In genomic region chr12:116406529-116406928, GRCh38 we compare ENCODE assay signal across 8 cellular contexts.
DNase-seq lines count a peak whose midpoint lies in the region; TF ChIP-seq lines count a peak whose summit lies in the region.

No MANE protein-coding gene starts in this region.

- no peak overlapping the region for H3K4me3 ChIP-seq in fibroblast of villous mesenchyme (ENCODE audit: low read depth, low read length)
- H3K4me3 ChIP-seq in prostate gland = no peak overlapping the region

- H3K9me3 Mint-ChIP-seq in activated CD4-positive, alpha-beta memory T cell treated with anti-CD3 and anti-CD28 coated beads for 36 hours = no peaks in the 10 kb centered on the region

- no peaks in the 10 kb centered on the region for H3K36me3 ChIP-seq in prostate gland

- peak overlapping the region in 1 of 2 donors; percentile 8 for H3K27ac ChIP-seq in prostate gland

- TF ChIP-seq CTCF in fibroblast of villous mesenchyme (IDR thresholded peaks at IDR 0.05; ENCODE audit: insufficient read depth, low read depth, low read length) = no peak
- TF ChIP-seq CTCF in prostate gland (IDR thresholded peaks at IDR 0.05) = peak in 3 of 4 experiments; percentile 11 to 46 (median 44)

- POLR2A ChIA-PET in activated CD4-positive, alpha-beta memory T cell treated with anti-CD3 and anti-CD28 coated beads for 36 hours (lab: Charles Lee) = no interaction called here

- no peaks in the 10 kb centered on the region for H3K27me3 Mint-ChIP-seq in activated CD4-positive, alpha-beta memory T cell treated with anti-CD3 and anti-CD28 coated beads for 36 hours

- H3K27ac Mint-ChIP-seq in activated CD4-positive, alpha-beta memory T cell treated with anti-CD3 and anti-CD28 coated beads for 36 hours = no peak overlapping the region

- DNase-seq in GF-D8 (lab: John Stamatoyannopoulos, UW) = peak; percentile 60
- DNase-seq in NOMO-1 treated with DMSO at 0.1 percent for 48 hours (lab: John Stamatoyannopoulos, UW; ENCODE audit: unreplicated experiment) = peak; percentile 80
- peak; percentile 96 for DNase-seq in fibroblast of villous mesenchyme (ENCODE audit: low read depth)
- peak; percentile 94 for DNase-seq in prostate gland (ENCODE audit: low spot score)
- no peak for DNase-seq in activated CD4-positive, alpha-beta memory T cell treated with anti-CD3 and anti-CD28 coated beads for 36 hours
- no peak for DNase-seq in DMS 273 (lab: John Stamatoyannopoulos, UW; ENCODE audit: unreplicated experiment)
- DNase-seq in COLO668 (lab: John Stamatoyannopoulos, UW; ENCODE audit: unreplicated experiment) = no peak
- DNase-seq in middle frontal gyrus (ENCODE audit: extremely low spot score, low spot score) = no peak

- no peaks in the 10 kb centered on the region for H3K36me3 Mint-ChIP-seq in activated CD4-positive, alpha-beta memory T cell treated with anti-CD3 and anti-CD28 coated beads for 36 hours

- CTCF ChIA-PET in activated CD4-positive, alpha-beta memory T cell treated with anti-CD3 and anti-CD28 coated beads for 36 hours (lab: Charles Lee) = no interaction called here

- TF ChIP-seq POLR2A in prostate gland (IDR thresholded peaks at IDR 0.05) = no peak

- H3K4me1 Mint-ChIP-seq in activated CD4-positive, alpha-beta memory T cell treated with anti-CD3 and anti-CD28 coated beads for 36 hours (ENCODE audit: low read depth) = no peaks in the 10 kb centered on the region

- intact Hi-C loops in prostate gland (cut with DNase I) = no loop called here
- intact Hi-C loops in activated CD4-positive, alpha-beta memory T cell treated with anti-CD3 and anti-CD28 coated beads for 36 hours (cut with micrococcal nuclease) = no loop called here

- H3K4me1 ChIP-seq in prostate gland (replicated peaks) = peaks cover 7% of the 10 kb centered on the region

- H3K27me3 ChIP-seq in prostate gland (replicated peaks; ENCODE audit: insufficient read depth) = no peaks in the 10 kb centered on the region

- no peaks in the 10 kb centered on the region for H3K9me3 ChIP-seq in prostate gland

- 12% methylated on average over 3 of the region's 3 CpGs for WGBS in prostate gland

- no peak overlapping the region for H3K4me3 Mint-ChIP-seq in activated CD4-positive, alpha-beta memory T cell treated with anti-CD3 and anti-CD28 coated beads for 36 hours

Comparison
In these comparisons a context has a peak if more than half of its experiments do, and no peak if none do; other contexts are left out.
1. DNase-seq: peak in GF-D8 (single experiment), NOMO-1 treated with DMSO at 0.1 percent for 48 hours (single experiment), fibroblast of villous mesenchyme (single experiment) and prostate gland (single experiment); none in activated CD4-positive, alpha-beta memory T cell treated with anti-CD3 and anti-CD28 coated beads for 36 hours (single experiment), DMS 273 (single experiment), COLO668 (single experiment) and middle frontal gyrus (single experiment).